Comparison of ENCODE assay signal across 13 cellular contexts in genomic region chr3:104952587-104952986, GRCh38.
A peak's percentile ranks its signal among the peaks of the same experiment; 100 is the strongest.
DNase-seq lines count a peak whose midpoint lies in the region; ATAC-seq and TF ChIP-seq lines count a peak whose summit lies in the region.
"Had no signal": no experiment of that assay in that cellular context is flagged by ENCODE, and none has a peak within 500 bp of the region (broad histone marks: within the 10 kb centered on the region; RNA-seq: fewer than 3 reads in every experiment).

No MANE protein-coding gene starts in this region.

- peak overlapping the region; percentile 22 for H3K4me2 ChIP-seq in mammary epithelial cell (ENCODE audit: insufficient read depth, low read depth, low read length)

- CTCF ChIA-PET in AG04449 (lab: Yijun Ruan, JAX), result interaction anchor here (1.1 kb wide), 1 partner anchor 9 kb away, joined by 4 read pairs; no protein-coding TSS in a partner anchor
- CTCF ChIA-PET in mammary epithelial cell (lab: Charles Lee; ENCODE audit: low non-redundant PET), result no interaction called here

- H3K9me3 ChIP-seq in mammary epithelial cell (replicated peaks; ENCODE audit: insufficient read depth, low read length), result no peaks in the 10 kb centered on the region
- no peaks in the 10 kb centered on the region for H3K9me3 ChIP-seq in lower lobe of right lung
- H3K9me3 ChIP-seq in spleen, result no peaks in the 10 kb centered on the region

- in situ Hi-C loops in mammary epithelial cell (cut with MboI; ENCODE audit: low sequenced_read_pairs in 2 of 2), result no loop called here

- 19% methylated on average over 2 of the region's 2 CpGs for WGBS in mammary epithelial cell (ENCODE audit: low coverage, missing lambda C conversion rate)
- 70 to 81% (median 73%) methylated on average over 2 of the region's 2 CpGs for WGBS in spleen, 5 donors

- H3K79me2 ChIP-seq in mammary epithelial cell (ENCODE audit: insufficient read depth, low read length), result no peaks in the 10 kb centered on the region

- no TSS peak for BruUV-seq in mammary epithelial cell (replicated peaks; lab: Mats Ljungman, UMichigan)

- H3K4me1 ChIP-seq in mammary epithelial cell (ENCODE audit: insufficient read depth, low read length), result peaks cover 8% of the 10 kb centered on the region
- H3K4me1 ChIP-seq in lower lobe of right lung, result no peaks in the 10 kb centered on the region
- no peaks in the 10 kb centered on the region for H3K4me1 ChIP-seq in spleen

- no peak for TF ChIP-seq POLR2A in spleen (IDR thresholded peaks at IDR 0.05)

- H3K36me3 ChIP-seq in mammary epithelial cell (ENCODE audit: insufficient read depth, low read length) (no peaks in the 10 kb centered on the region), lower lobe of right lung (no peaks in the 10 kb centered on the region), spleen (no peaks in the 10 kb centered on the region)

- TF ChIP-seq CTCF in AG04449 (IDR thresholded peaks at IDR 0.05; ENCODE audit: insufficient read depth, low read length, missing control alignments) (no peak), LNCaP clone FGC (IDR thresholded peaks at IDR 0.05; ENCODE audit: control insufficient read depth, extremely low read depth, insufficient read depth) (no peak), mammary epithelial cell (conservative IDR thresholded peaks at IDR 0.05 in 1 of 2, IDR thresholded peaks at IDR 0.05 in 1 of 2; ENCODE audit: extremely low read depth in 1 of 2, insufficient read depth in 1 of 2, low read depth in 1 of 2, low read length in 2 of 2) (no peak), lower lobe of right lung (IDR thresholded peaks at IDR 0.05) (no peak), spleen (IDR thresholded peaks at IDR 0.05 in 8 of 11, conservative IDR thresholded peaks at IDR 0.05 in 3 of 11) (no peak), dorsolateral prefrontal cortex (IDR thresholded peaks at IDR 0.05 in 54 of 56, conservative IDR thresholded peaks at IDR 0.05 in 2 of 56; ENCODE audit: low read depth in 1 of 56, partially characterized antibody in 56 of 56) (no peak)

- H3K27me3 ChIP-seq in mammary epithelial cell (ENCODE audit: insufficient read depth, low read length), result no peaks in the 10 kb centered on the region
- H3K27me3 ChIP-seq in lower lobe of right lung (ENCODE audit: low read depth), result no peaks in the 10 kb centered on the region
- no peaks in the 10 kb centered on the region for H3K27me3 ChIP-seq in spleen (replicated peaks in 1 of 7)
- no peaks in the 10 kb centered on the region for H3K27me3 ChIP-seq in dorsolateral prefrontal cortex

- intact Hi-C loops in mammary epithelial cell (cut with micrococcal nuclease), result loop anchor here (2.0 kb wide), 1 partner anchor 414 kb away; the partner anchor contains the start of gene ALCAM
- intact Hi-C loops in lower lobe of right lung (cut with DNase I), result no loop called here
- intact Hi-C loops in spleen (cut with DNase I; ENCODE audit: low total_unique reads), result no loop called here
- intact Hi-C loops in dorsolateral prefrontal cortex (cut with DNase I), result no loop called here

- dilution Hi-C loops in mammary epithelial cell (cut with HindIII; ENCODE audit: low sequenced_read_pairs), result no loop called here

- peak; percentile 70 for DNase-seq in AG04449 (ENCODE audit: low read depth, low spot score)
- DNase-seq in LNCaP clone FGC (ENCODE audit: low read depth), result peak; percentile 26
- DNase-seq in mammary epithelial cell, result peak; percentile 91
- DNase-seq in lower lobe of right lung, result peak; percentile 55
- no peak for DNase-seq in ecto neural progenitor cell (ENCODE audit: low spot score)
- no peak for DNase-seq in spleen
- no peak for DNase-seq in dorsolateral prefrontal cortex
- DNase-seq: GDM1, Kasumi-1, natural killer cell, NCI-H2227 treated with DMSO at 0.1 percent for 48 hours, Right ventricle myocardium superior had no signal

- H3K27ac ChIP-seq in mammary epithelial cell (ENCODE audit: insufficient read depth, low read depth, low read length) (peak overlapping the region; percentile 79), lower lobe of right lung (no peak overlapping the region), spleen (no peak overlapping the region), dorsolateral prefrontal cortex (no peak overlapping the region)

- H3K4me3 ChIP-seq in AG04449 (ENCODE audit: low read depth, low read length) (no peak overlapping the region), LNCaP clone FGC (ENCODE audit: low read depth, low read length) (no peak overlapping the region), mammary epithelial cell (replicated peaks in 1 of 3; ENCODE audit: insufficient read depth in 1 of 3, low read depth in 2 of 3, low read length in 3 of 3) (no peak overlapping the region), lower lobe of right lung (no peak overlapping the region), spleen (no peak overlapping the region), dorsolateral prefrontal cortex (no peak overlapping the region)

- H3K9ac ChIP-seq in mammary epithelial cell (ENCODE audit: insufficient read depth, low read length), result no peak overlapping the region

- peak; percentile 90 to 94 for ATAC-seq in lower lobe of right lung
- ATAC-seq in GM19395 (IDR thresholded peaks at IDR 0.05; ENCODE audit: unreplicated experiment), result no peak
- ATAC-seq: natural killer cell had no signal

- peak overlapping the region; percentile 60 for H2AFZ ChIP-seq in mammary epithelial cell (ENCODE audit: low read depth, low read length)

- POLR2A ChIA-PET in AG04449 (lab: Yijun Ruan, JAX), result interaction anchor here (1.4 kb wide), 1 partner anchor 414 kb away, joined by 3 read pairs; the partner anchor contains the start of gene ALCAM

- no peaks in the 10 kb centered on the region for H4K20me1 ChIP-seq in mammary epithelial cell (ENCODE audit: insufficient read depth, low read length)

Comparison
In these comparisons a context has a peak if more than half of its experiments do, and no peak if none do; other contexts are left out.
1. DNase-seq: peak in AG04449 (single experiment), LNCaP clone FGC (single experiment), mammary epithelial cell (single experiment) and lower lobe of right lung (single experiment); none in ecto neural progenitor cell (single experiment), spleen (single experiment) and dorsolateral prefrontal cortex (0 of 10).